8 cellular contexts compared by ENCODE assay signal in genomic region chr13:102141625-102142472, GRCh38.
A peak's percentile ranks its signal among the peaks of the same experiment; 100 is the strongest.
DNase-seq lines count a peak whose midpoint lies in the region; ATAC-seq and TF ChIP-seq lines count a peak whose summit lies in the region.

No MANE protein-coding gene starts in this region.

- POLR2A ChIA-PET in GM10248 (lab: Yijun Ruan, JAX): no interaction called here

- no peak overlapping the region for H3K27ac Mint-ChIP-seq in activated naive CD8-positive, alpha-beta T cell treated with anti-CD3 and anti-CD28 coated beads, Interleukin-2, amount 50 U/mL, for 24 hours

- CTCF ChIA-PET in GM10248 (lab: Yijun Ruan, JAX): interaction anchor here (0.7 to 2.6 kb wide), 15 partner anchors 8 to 415 kb away, joined by 3 to 15 read pairs (median 4); no protein-coding TSS in a partner anchor

- H3K4me3 ChIP-seq in ascending aorta: no peak overlapping the region
- no peak overlapping the region for H3K4me3 ChIP-seq in liver (ENCODE audit: low read depth in 1 of 3, low read length in 3 of 3)
- no peak overlapping the region for H3K4me3 ChIP-seq in lower leg skin (ENCODE audit: low read depth, poor library complexity, severe bottlenecking)

- peaks cover 6% of the 10 kb centered on the region for H3K27me3 Mint-ChIP-seq in activated naive CD8-positive, alpha-beta T cell treated with anti-CD3 and anti-CD28 coated beads, Interleukin-2, amount 50 U/mL, for 24 hours

- TF ChIP-seq POLR2A in lower leg skin (IDR thresholded peaks at IDR 0.05): no peak

- H3K36me3 Mint-ChIP-seq in activated naive CD8-positive, alpha-beta T cell treated with anti-CD3 and anti-CD28 coated beads, Interleukin-2, amount 50 U/mL, for 24 hours (ENCODE audit: low read depth): no peaks in the 10 kb centered on the region

- H3K9me3 ChIP-seq in ascending aorta: no peaks in the 10 kb centered on the region
- no peaks in the 10 kb centered on the region for H3K9me3 ChIP-seq in liver (ENCODE audit: control insufficient read depth in 4 of 4, low read length in 3 of 4)

- H3K27ac ChIP-seq in ascending aorta (no peak overlapping the region), liver (ENCODE audit: low read depth in 1 of 2, low read length in 2 of 2) (peak overlapping the region in 1 of 2 donors; percentile 14)

- 28% methylated on average over 4 of the region's 4 CpGs for WGBS in liver
- 26 to 29% methylated on average over 4 of the region's 4 CpGs for WGBS in lower leg skin, 2 donors

- TF ChIP-seq CTCF in GM10248 (IDR thresholded peaks at IDR 0.05; ENCODE audit: control extremely low read depth, extremely low read depth, low read depth, missing control alignments) (peak; percentile 60), ascending aorta (IDR thresholded peaks at IDR 0.05) (peak in 2 of 3 experiments; percentile 50 to 67), liver (IDR thresholded peaks at IDR 0.05; ENCODE audit: low read depth, low read length, missing input control) (peak; percentile 72), lower leg skin (IDR thresholded peaks at IDR 0.05) (peak in 1 of 3 donors; percentile 15)

- no peaks in the 10 kb centered on the region for H3K36me3 ChIP-seq in ascending aorta
- no peaks in the 10 kb centered on the region for H3K36me3 ChIP-seq in liver (ENCODE audit: control insufficient read depth in 4 of 4, insufficient read depth in 3 of 4, low read depth in 1 of 4, low read length in 3 of 4)

- H3K4me1 ChIP-seq in ascending aorta (no peaks in the 10 kb centered on the region), liver (ENCODE audit: control insufficient read depth in 4 of 4, insufficient read depth in 4 of 4, low read length in 3 of 4) (peaks cover 0 to 13% (median 6%) of the 10 kb centered on the region in 4 donors)

- intact Hi-C loops in ascending aorta (cut with DNase I): loop anchor here (5.0 to 10.0 kb wide), 3 partner anchors 197 to 413 kb away; no protein-coding TSS in a partner anchor
- intact Hi-C loops in lower leg skin (cut with DNase I; ENCODE audit: low total_unique reads): no loop called here

- DNase-seq in GM10248 (ENCODE audit: extremely low spot score) (peak; percentile 9), HT-29 (ENCODE audit: low spot score) (peak; percentile 29), ascending aorta (ENCODE audit: low spot score in 2 of 2) (no peak), lower leg skin (ENCODE audit: low spot score in 2 of 2) (no peak), germinal center (ENCODE audit: low spot score) (no peak)
- no peak for DNase-seq in activated CD8-positive, alpha-beta memory T cell treated with anti-CD3 and anti-CD28 coated beads, Interleukin-2, amount 50 U/mL, for 4 hours
- DNase-seq in activated naive CD8-positive, alpha-beta T cell treated with anti-CD3 and anti-CD28 coated beads, Interleukin-2, amount 50 U/mL, for 24 hours: no peak

- no peaks in the 10 kb centered on the region for H3K27me3 ChIP-seq in ascending aorta
- H3K27me3 ChIP-seq in liver (ENCODE audit: control insufficient read depth in 4 of 4, insufficient read depth in 4 of 4, low read length in 3 of 4): no peaks in the 10 kb centered on the region

- peak; percentile 84 to 89 for TF ChIP-seq RAD21 in liver (IDR thresholded peaks at IDR 0.05)

- no peak overlapping the region for H3K4me3 Mint-ChIP-seq in activated naive CD8-positive, alpha-beta T cell treated with anti-CD3 and anti-CD28 coated beads, Interleukin-2, amount 50 U/mL, for 24 hours

- H3K4me1 Mint-ChIP-seq in activated naive CD8-positive, alpha-beta T cell treated with anti-CD3 and anti-CD28 coated beads, Interleukin-2, amount 50 U/mL, for 24 hours: no peaks in the 10 kb centered on the region

- H3K9me3 Mint-ChIP-seq in activated naive CD8-positive, alpha-beta T cell treated with anti-CD3 and anti-CD28 coated beads, Interleukin-2, amount 50 U/mL, for 24 hours: no peaks in the 10 kb centered on the region

- no peak for ATAC-seq in activated naive CD8-positive, alpha-beta T cell treated with anti-CD3 and anti-CD28 coated beads, Interleukin-2, amount 50 U/mL, for 24 hours

- H3K9ac ChIP-seq in liver (ENCODE audit: low read depth in 1 of 2, low read length in 2 of 2): no peak overlapping the region

TF ChIP-seq in liver, 16 proteins besides CTCF, POLR2A, EP300 and RAD21:
- TF ChIP-seq FOXA1 (IDR thresholded peaks at IDR 0.05): no peak

Comparison
In these comparisons a context has a peak if more than half of its experiments do, and no peak if none do; other contexts are left out.
1. DNase-seq: peak in GM10248 (single experiment) and HT-29 (single experiment); none in ascending aorta (0 of 2), activated CD8-positive, alpha-beta memory T cell treated with anti-CD3 and anti-CD28 coated beads, Interleukin-2, amount 50 U/mL, for 4 hours (single experiment), lower leg skin (0 of 2), activated naive CD8-positive, alpha-beta T cell treated with anti-CD3 and anti-CD28 coated beads, Interleukin-2, amount 50 U/mL, for 24 hours (single experiment) and germinal center (single experiment).